7 cellular contexts compared by ENCODE assay signal in genomic region chr12:10697872-10698271, GRCh38. TPM values are rescaled to one million over a fixed set of nuclear protein-coding genes. Genes with fewer than 3 reads are reported as not detected.
"Had no signal": no experiment of that assay in that cellular context is flagged by ENCODE, and none has a peak within 500 bp of the region (broad histone marks: within the 10 kb centered on the region; RNA-seq: fewer than 3 reads in every experiment).

No MANE protein-coding gene starts in this region.

- H3K4me1 Mint-ChIP-seq: GM23338 had no signal

- FAIRE-seq: HTR-8/SVneo had no signal

- H2AFZ ChIP-seq: GM23338 had no signal

- H3K27ac Mint-ChIP-seq: GM23338, IgD-negative memory B cell had no signal

- H3K9me3 Mint-ChIP-seq: GM23338, IgD-negative memory B cell had no signal

- DNase-seq: H7, KBM-7 had no signal

- H3K4me2 ChIP-seq: GM23338 had no signal

- H3K9me3 ChIP-seq: HAP-1 had no signal

- H3K4me3 Mint-ChIP-seq: GM23338, IgD-negative memory B cell had no signal

- H3K4me3 ChIP-seq: GM23338, HAP-1 had no signal

- H3K27me3 Mint-ChIP-seq: IgD-negative memory B cell had no signal

- H3K4me1 ChIP-seq: HAP-1 had no signal

- ATAC-seq: GM23338, HCT116 had no signal

RNA-seq across cellular contexts. Expression of gene STYK1, which starts 24.0 kb away (rescaled TPM):
- polyA plus RNA-seq: IgD-negative memory B cell had no signal
